In genomic region chr20:2801459-2801728, GRCh38 we compare ENCODE assay signal across 12 cellular contexts. TPM values are rescaled to one million over a fixed set of nuclear protein-coding genes. Genes with fewer than 3 reads are reported as not detected.
A peak's percentile ranks its signal among the peaks of the same experiment; 100 is the strongest.
DNase-seq lines count a peak whose midpoint lies in the region; ATAC-seq and TF ChIP-seq lines count a peak whose summit lies in the region.
"Had no signal": no experiment of that assay in that cellular context is flagged by ENCODE, and none has a peak within 500 bp of the region (broad histone marks: within the 10 kb centered on the region; RNA-seq: fewer than 3 reads in every experiment).

No MANE protein-coding gene starts in this region.

- no peak for TF ChIP-seq POLR2A in sigmoid colon (IDR thresholded peaks at IDR 0.05)

- no peak for TF ChIP-seq EP300 in sigmoid colon (IDR thresholded peaks at IDR 0.05)

- H3K4me3 ChIP-seq in sigmoid colon: no peak overlapping the region

- H3K27ac Mint-ChIP-seq in activated naive CD8-positive, alpha-beta T cell treated with anti-CD3 and anti-CD28 coated beads, Interleukin-2, amount 50 U/mL, for 24 hours: no peak overlapping the region
- H3K27ac Mint-ChIP-seq in nephron: peak overlapping the region; percentile 94 to 98 (median 94)

- peak; percentile 3 for ATAC-seq in HG03432 (IDR thresholded peaks at IDR 0.05; ENCODE audit: unreplicated experiment)
- no peak for ATAC-seq in activated naive CD8-positive, alpha-beta T cell treated with anti-CD3 and anti-CD28 coated beads, Interleukin-2, amount 50 U/mL, for 24 hours
- ATAC-seq in GM19035 (IDR thresholded peaks at IDR 0.05; ENCODE audit: unreplicated experiment): no peak

- peaks cover 62% of the 10 kb centered on the region for H3K27me3 Mint-ChIP-seq in activated naive CD8-positive, alpha-beta T cell treated with anti-CD3 and anti-CD28 coated beads, Interleukin-2, amount 50 U/mL, for 24 hours
- H3K27me3 Mint-ChIP-seq in nephron (ENCODE audit: low read depth): peaks cover 42% of the 10 kb centered on the region

- H3K27me3 ChIP-seq in sigmoid colon: peaks cover 34 to 95% (median 68%) of the 10 kb centered on the region in 3 donors

- no peaks in the 10 kb centered on the region for H3K9me3 ChIP-seq in sigmoid colon

- peaks cover 27% of the 10 kb centered on the region for H3K4me1 Mint-ChIP-seq in activated naive CD8-positive, alpha-beta T cell treated with anti-CD3 and anti-CD28 coated beads, Interleukin-2, amount 50 U/mL, for 24 hours
- peaks cover 31% of the 10 kb centered on the region for H3K4me1 Mint-ChIP-seq in nephron

- TF ChIP-seq CTCF in nephron (IDR thresholded peaks at IDR 0.05; ENCODE audit: unreplicated experiment in 3 of 3): no peak
- TF ChIP-seq CTCF in sigmoid colon (IDR thresholded peaks at IDR 0.05): no peak

- DNase-seq in GDM1 (lab: John Stamatoyannopoulos, UW): peak; percentile 50
- no peak for DNase-seq in activated naive CD8-positive, alpha-beta T cell treated with anti-CD3 and anti-CD28 coated beads, Interleukin-2, amount 50 U/mL, for 24 hours
- DNase-seq in sigmoid colon: no peak
- no peak for DNase-seq in NCI-H1930 (lab: John Stamatoyannopoulos, UW)
- DNase-seq: stimulated activated CD4-positive, alpha-beta T cell treated with anti-CD3 and anti-CD28 coated beads, Interleukin-12 subunit alpha, Interleukin-12 subunit beta, amount 100 ng/mL, for 4 hours; stimulated activated naive CD4-positive, alpha-beta T cell treated with Interleukin-2 at 50 U/mL for 16 hours had no signal

- no peaks in the 10 kb centered on the region for H3K36me3 ChIP-seq in sigmoid colon

- H3K4me1 ChIP-seq in sigmoid colon: peaks cover 0 to 24% (median 12%) of the 10 kb centered on the region in 4 donors

- H3K4me3 Mint-ChIP-seq in activated naive CD8-positive, alpha-beta T cell treated with anti-CD3 and anti-CD28 coated beads, Interleukin-2, amount 50 U/mL, for 24 hours: peak overlapping the region; percentile 72
- H3K4me3 Mint-ChIP-seq in nephron: peak overlapping the region; percentile 94 to 96 (median 96)

- 11 to 12% methylated on average over 5 of the region's 5 CpGs for WGBS in sigmoid colon, 2 donors

- H3K36me3 Mint-ChIP-seq in activated naive CD8-positive, alpha-beta T cell treated with anti-CD3 and anti-CD28 coated beads, Interleukin-2, amount 50 U/mL, for 24 hours (ENCODE audit: low read depth): no peaks in the 10 kb centered on the region
- H3K36me3 Mint-ChIP-seq in nephron (ENCODE audit: low read depth): peaks cover 25% of the 10 kb centered on the region

- H3K9me3 Mint-ChIP-seq in activated naive CD8-positive, alpha-beta T cell treated with anti-CD3 and anti-CD28 coated beads, Interleukin-2, amount 50 U/mL, for 24 hours: no peaks in the 10 kb centered on the region
- no peaks in the 10 kb centered on the region for H3K9me3 Mint-ChIP-seq in nephron

- no peak overlapping the region for H3K27ac ChIP-seq in sigmoid colon
- H3K27ac ChIP-seq: cardiac muscle cell had no signal

- intact Hi-C loops in sigmoid colon (cut with DNase I): no loop called here

RNA-seq across cellular contexts. Expression of gene CPXM1, which starts 1.0 kb away (rescaled TPM):
- 1 to 10 TPM in 3 of 4 donors, under 1 TPM in 1; 0.54 to 10.0 (median 1.8) TPM for total RNA-seq in sigmoid colon
- 1 to 10 TPM in 2 of 3 donors, under 1 TPM in 1; 0.69 to 7.2 (median 1.2) TPM for polyA plus RNA-seq in sigmoid colon

RNA-seq across cellular contexts. Expression of gene C20orf141, which starts 13.4 kb away (rescaled TPM):
- total RNA-seq in sigmoid colon: not detected
- polyA plus RNA-seq in sigmoid colon: under 1 TPM in 1 of 3 donors, not detected in 2; 0.15 TPM
- total RNA-seq: cardiac muscle cell, frontal cortex, mucosa of gallbladder had no signal
- polyA plus RNA-seq: cardiac muscle cell had no signal

RNA-seq across cellular contexts. Expression of gene TMEM239, which starts 14.8 kb away (rescaled TPM):
- under 1 TPM in 1 of 4 donors, not detected in 3; 0.28 TPM for total RNA-seq in sigmoid colon
- not detected for polyA plus RNA-seq in sigmoid colon
- total RNA-seq: cardiac muscle cell, frontal cortex, mucosa of gallbladder had no signal

RNA-seq across cellular contexts. Expression of gene PCED1A, which starts 39.1 kb away (rescaled TPM):
- total RNA-seq in sigmoid colon: 10 to 100 TPM; 12.7 to 27.7 (median 21.5) TPM
- polyA plus RNA-seq in sigmoid colon: 10 to 100 TPM in 2 of 3 donors, 1 to 10 TPM in 1; 8.6 to 28.0 (median 10.2) TPM

RNA-seq across cellular contexts. Expression of gene VPS16, which starts 39.2 kb away (rescaled TPM):
- 10 to 100 TPM; 19.4 to 24.4 (median 21.0) TPM for total RNA-seq in sigmoid colon
- polyA plus RNA-seq in sigmoid colon: 10 to 100 TPM; 21.6 to 37.6 (median 24.7) TPM
